21 cellular contexts compared by ENCODE assay signal in genomic region chr7:111086532-111086931, GRCh38. TPM values are rescaled to one million over a fixed set of nuclear protein-coding genes. Genes with fewer than 3 reads are reported as not detected.
A peak's percentile ranks its signal among the peaks of the same experiment; 100 is the strongest.
DNase-seq lines count a peak whose midpoint lies in the region; TF ChIP-seq lines count a peak whose summit lies in the region.
"Had no signal": no experiment of that assay in that cellular context is flagged by ENCODE, and none has a peak within 500 bp of the region (broad histone marks: within the 10 kb centered on the region; RNA-seq: fewer than 3 reads in every experiment).

No MANE protein-coding gene starts in this region.

- no peaks in the 10 kb centered on the region for H3K36me3 ChIP-seq in A673 (ENCODE audit: insufficient read depth, low read length, poor library complexity, severe bottlenecking)
- H3K36me3 ChIP-seq: ascending aorta, gastrocnemius medialis, SJCRH30, suprapubic skin had no signal

- H3K27ac ChIP-seq in A673 (ENCODE audit: low read depth, low read length, poor library complexity, severe bottlenecking), result no peak overlapping the region
- H3K27ac ChIP-seq: ascending aorta, C4-2B, gastrocnemius medialis, PC-9, SJCRH30, suprapubic skin had no signal

- intact Hi-C loops in activated CD4-positive, alpha-beta T cell treated with anti-CD3 and anti-CD28 coated beads, Interleukin-2, amount 10 ng/mL, durations not matched to agents 24 days and 14 days (cut with micrococcal nuclease), result no loop called here
- intact Hi-C loops in A673 (cut with micrococcal nuclease; ENCODE audit: unreplicated experiment), result no loop called here

- no peak overlapping the region for H3K4me3 ChIP-seq in A673 (ENCODE audit: low read depth, low read length, poor library complexity, severe bottlenecking)
- H3K4me3 ChIP-seq: ascending aorta, gastrocnemius medialis, PC-9, SJCRH30, suprapubic skin had no signal

- peaks cover 2% of the 10 kb centered on the region for H3K27me3 Mint-ChIP-seq in activated CD4-positive, alpha-beta T cell treated with anti-CD3 and anti-CD28 coated beads, Interleukin-2, amount 10 ng/mL, durations not matched to agents 24 days and 14 days
- H3K27me3 Mint-ChIP-seq: progenitor cell of endocrine pancreas had no signal

- H3K27me3 ChIP-seq in A673 (replicated peaks; ENCODE audit: insufficient read depth, low read depth, low read length, poor library complexity), result no peaks in the 10 kb centered on the region
- H3K27me3 ChIP-seq: ascending aorta, gastrocnemius medialis, SJCRH30, suprapubic skin had no signal

- H3K4me3 Mint-ChIP-seq in activated CD4-positive, alpha-beta T cell treated with anti-CD3 and anti-CD28 coated beads, Interleukin-2, amount 10 ng/mL, durations not matched to agents 24 days and 14 days, result peak overlapping the region; percentile 50
- H3K4me3 Mint-ChIP-seq: nephron progenitor cell had no signal

- CTCF ChIA-PET in A673 (lab: Charles Lee), result interaction anchor here (0.7 kb wide), 1 partner anchor 52 kb away, joined by 17 read pairs; no protein-coding TSS in a partner anchor

- BruUV-seq in A673 (replicated peaks; lab: Mats Ljungman, UMichigan), result no TSS peak

- H3K36me3 Mint-ChIP-seq in activated CD4-positive, alpha-beta T cell treated with anti-CD3 and anti-CD28 coated beads, Interleukin-2, amount 10 ng/mL, durations not matched to agents 24 days and 14 days (ENCODE audit: low read depth), result peaks cover 10% of the 10 kb centered on the region

- POLR2A ChIA-PET in A673 (lab: Charles Lee; ENCODE audit: low non-redundant PET), result no interaction called here

- H3K4me1 Mint-ChIP-seq in activated CD4-positive, alpha-beta T cell treated with anti-CD3 and anti-CD28 coated beads, Interleukin-2, amount 10 ng/mL, durations not matched to agents 24 days and 14 days, result peaks cover 67% of the 10 kb centered on the region

- peak; percentile 27 for DNase-seq in activated CD4-positive, alpha-beta T cell treated with anti-CD3 and anti-CD28 coated beads for 48 hours
- no peak for DNase-seq in activated CD4-positive, alpha-beta T cell treated with anti-CD3 and anti-CD28 coated beads for 1 hour
- peak; percentile 35 for DNase-seq in EH (ENCODE audit: low read depth)
- no peak for DNase-seq in activated CD4-positive, alpha-beta T cell treated with anti-CD3 and anti-CD28 coated beads, Interleukin-2, amount 10 ng/mL, durations not matched to agents 24 days and 14 days
- peak; percentile 22 for DNase-seq in iris pigment epithelial cell (ENCODE audit: low read depth)
- DNase-seq in NCI-H524 treated with DMSO at 0.1 percent for 48 hours (lab: John Stamatoyannopoulos, UW), result no peak
- DNase-seq in A673 (ENCODE audit: low spot score), result no peak
- DNase-seq in mucosa of gallbladder (ENCODE audit: low spot score), result no peak
- DNase-seq: cerebellar nuclear complex, DMS 273 treated with DMSO at 0.1 percent for 48 hours, gastrocnemius medialis, HCEC 1CT, NCI-H526 treated with DMSO at 0.1 percent for 48 hours, nephron progenitor cell, PC-9, SJCRH30 had no signal

- TF ChIP-seq CTCF in A673 (conservative IDR thresholded peaks at IDR 0.05; ENCODE audit: low read depth, low read length), result no peak

- H3K4me1 ChIP-seq in A673 (ENCODE audit: insufficient read depth, low read length, poor library complexity, severe bottlenecking), result peaks cover 7% of the 10 kb centered on the region
- H3K4me1 ChIP-seq: suprapubic skin had no signal

- no peaks in the 10 kb centered on the region for H3K9me3 ChIP-seq in A673 (ENCODE audit: low read depth, low read length, poor library complexity, severe bottlenecking)
- H3K9me3 ChIP-seq: ascending aorta, gastrocnemius medialis, SJCRH30, suprapubic skin had no signal

- peaks cover 3% of the 10 kb centered on the region for H3K9me3 Mint-ChIP-seq in activated CD4-positive, alpha-beta T cell treated with anti-CD3 and anti-CD28 coated beads, Interleukin-2, amount 10 ng/mL, durations not matched to agents 24 days and 14 days
- H3K9me3 Mint-ChIP-seq: nephron progenitor cell had no signal

- H3K27ac Mint-ChIP-seq in activated CD4-positive, alpha-beta T cell treated with anti-CD3 and anti-CD28 coated beads, Interleukin-2, amount 10 ng/mL, durations not matched to agents 24 days and 14 days, result peak overlapping the region; percentile 94
- H3K27ac Mint-ChIP-seq: nephron progenitor cell, progenitor cell of endocrine pancreas had no signal

RNA-seq across cellular contexts. Expression of gene LRRN3, which starts 4.4 kb away (rescaled TPM):
- total RNA-seq in activated CD4-positive, alpha-beta T cell treated with anti-CD3 and anti-CD28 coated beads, Interleukin-2, amount 10 ng/mL, durations not matched to agents 24 days and 14 days, result 53.4 and 56.5 TPM in 2 replicates
- total RNA-seq in A673 (2021) (not detected in 2 replicates), mucosa of gallbladder (0.81 TPM)
- total RNA-seq: esophagus mucosa, PC-9 had no signal

Comparison
In these comparisons a context has a peak if more than half of its experiments do, and no peak if none do; other contexts are left out.
1. DNase-seq: peak in activated CD4-positive, alpha-beta T cell treated with anti-CD3 and anti-CD28 coated beads for 48 hours (single experiment), EH (single experiment) and iris pigment epithelial cell (single experiment); none in activated CD4-positive, alpha-beta T cell treated with anti-CD3 and anti-CD28 coated beads for 1 hour (single experiment), activated CD4-positive, alpha-beta T cell treated with anti-CD3 and anti-CD28 coated beads, Interleukin-2, amount 10 ng/mL, durations not matched to agents 24 days and 14 days (single experiment), NCI-H524 treated with DMSO at 0.1 percent for 48 hours (single experiment), A673 (single experiment) and mucosa of gallbladder (single experiment).
2. RNA of gene LRRN3, which starts 4.4 kb away (total RNA-seq): 53.4 to 56.5 TPM in activated CD4-positive, alpha-beta T cell treated with anti-CD3 and anti-CD28 coated beads, Interleukin-2, amount 10 ng/mL, durations not matched to agents 24 days and 14 days; 0.81 TPM in mucosa of gallbladder (single experiment) and not detected in A673; every median in the first group is over 10 times any median in the second.